35 cellular contexts compared by ENCODE assay signal in genomic region chr14:76690502-76691105, GRCh38.
"Had no signal": no experiment of that assay in that cellular context is flagged by ENCODE, and none has a peak within 500 bp of the region (broad histone marks: within the 10 kb centered on the region; RNA-seq: fewer than 3 reads in every experiment).

No MANE protein-coding gene starts in this region.

- H3K27ac ChIP-seq: Peyer's patch, VCaP had no signal

- H3K36me3 ChIP-seq: Peyer's patch had no signal

- FAIRE-seq: bronchial epithelial cell had no signal

- H3K4me3 Mint-ChIP-seq: activated B cell treated with CpG ODN at 0.5 μM for 24 hours; activated CD4-positive, alpha-beta memory T cell treated with anti-CD3 and anti-CD28 coated beads for 36 hours; activated CD8-positive, alpha-beta memory T cell treated with anti-CD3 and anti-CD28 coated beads, Interleukin-2, amount 10 ng/mL, durations not matched to agents 7 days and 5 days; activated naive CD4-positive, alpha-beta T cell treated with anti-CD3 and anti-CD28 coated beads, Interleukin-2, amount 10 ng/mL, durations not matched to agents 7 days and 5 days; activated naive CD8-positive, alpha-beta T cell; activated naive CD8-positive, alpha-beta T cell treated with anti-CD3 and anti-CD28 coated beads, Interleukin-2, amount 50 U/mL, for 24 hours; brain had no signal

- H3K4me1 Mint-ChIP-seq: activated B cell treated with CpG ODN at 0.5 μM for 24 hours; activated CD8-positive, alpha-beta memory T cell treated with anti-CD3 and anti-CD28 coated beads, Interleukin-2, amount 10 ng/mL, durations not matched to agents 7 days and 5 days; activated naive CD4-positive, alpha-beta T cell treated with anti-CD3 and anti-CD28 coated beads, Interleukin-2, amount 10 ng/mL, durations not matched to agents 7 days and 5 days; activated naive CD8-positive, alpha-beta T cell treated with anti-CD3 and anti-CD28 coated beads, Interleukin-2, amount 50 U/mL, for 24 hours; brain had no signal

- H3K27me3 Mint-ChIP-seq: brain had no signal

- H3K36me3 Mint-ChIP-seq: activated CD4-positive, alpha-beta memory T cell treated with anti-CD3 and anti-CD28 coated beads for 36 hours; activated CD8-positive, alpha-beta memory T cell treated with anti-CD3 and anti-CD28 coated beads, Interleukin-2, amount 10 ng/mL, durations not matched to agents 7 days and 5 days; activated naive CD4-positive, alpha-beta T cell treated with anti-CD3 and anti-CD28 coated beads, Interleukin-2, amount 10 ng/mL, durations not matched to agents 7 days and 5 days; brain had no signal

- H3K4me1 ChIP-seq: Peyer's patch had no signal

- H3K27ac Mint-ChIP-seq: activated B cell treated with CpG ODN at 0.5 μM for 24 hours; activated CD4-positive, alpha-beta memory T cell treated with anti-CD3 and anti-CD28 coated beads for 36 hours; activated CD8-positive, alpha-beta memory T cell treated with anti-CD3 and anti-CD28 coated beads, Interleukin-2, amount 10 ng/mL, durations not matched to agents 7 days and 5 days; activated naive CD4-positive, alpha-beta T cell treated with anti-CD3 and anti-CD28 coated beads, Interleukin-2, amount 10 ng/mL, durations not matched to agents 7 days and 5 days; activated naive CD8-positive, alpha-beta T cell; activated naive CD8-positive, alpha-beta T cell treated with anti-CD3 and anti-CD28 coated beads, Interleukin-2, amount 50 U/mL, for 24 hours; brain had no signal

- H3K4me3 ChIP-seq: Peyer's patch had no signal

- H3K27me3 ChIP-seq: Peyer's patch had no signal

- DNase-seq: activated B cell treated with CpG ODN at 0.5 μM for 24 hours; activated CD4-positive, alpha-beta memory T cell treated with anti-CD3 and anti-CD28 coated beads for 36 hours; activated CD4-positive, alpha-beta T cell treated with anti-CD3 and anti-CD28 coated beads for 4 hours; activated CD4-positive, alpha-beta T cell treated with anti-CD3 and anti-CD28 coated beads, Interleukin-2, amount 50 U/mL, for 1 hour; activated CD4-positive, CD25-positive, alpha-beta regulatory T cell treated with anti-CD3 and anti-CD28 coated beads, Interleukin-2, amount 50 U/mL, for 72 hours; activated CD8-positive, alpha-beta memory T cell treated with anti-CD3 and anti-CD28 coated beads for 24 hours; activated CD8-positive, alpha-beta memory T cell treated with anti-CD3 and anti-CD28 coated beads, Interleukin-2, amount 10 ng/mL, durations not matched to agents 7 days and 5 days; activated CD8-positive, alpha-beta memory T cell treated with anti-CD3 and anti-CD28 coated beads, Interleukin-2, amount 50 U/mL, for 48 hours; activated effector memory CD4-positive, alpha-beta T cell treated with Interleukin-2 at 50 U/mL for 16 hours; activated naive CD4-positive, alpha-beta T cell treated with anti-CD3 and anti-CD28 coated beads, Interleukin-2, amount 10 ng/mL, durations not matched to agents 7 days and 5 days; activated naive CD8-positive, alpha-beta T cell treated with anti-CD3 and anti-CD28 coated beads, Interleukin-2, amount 50 U/mL, for 24 hours; activated T-cell treated with anti-CD3 and anti-CD28 coated beads, Interleukin-2, amount 50 U/mL, for 48 hours; anterior cingulate cortex; caudate nucleus; Karpas-422; KBM-7; NCI-H1105; NCI-H1417 treated with DMSO at 0.1 percent for 48 hours; NCI-H187 treated with DMSO at 0.1 percent for 48 hours; NCI-H2081; NCI-H2171 treated with DMSO at 0.1 percent for 48 hours; NCI-H226; NCI-H524 treated with DMSO at 0.1 percent for 48 hours; NK-92 treated with Interleukin-12 subunit alpha and Interleukin-12 subunit beta, amount 100 ng/mL, for 24 hours; PC-3; Peyer's patch; RPMI8226; SIG-M5; T-helper 1 cell; T-helper 2 cell; T-helper 9 cell had no signal
